Comparison of ENCODE assay signal across 4 cellular contexts in the genomic region with DNA sequence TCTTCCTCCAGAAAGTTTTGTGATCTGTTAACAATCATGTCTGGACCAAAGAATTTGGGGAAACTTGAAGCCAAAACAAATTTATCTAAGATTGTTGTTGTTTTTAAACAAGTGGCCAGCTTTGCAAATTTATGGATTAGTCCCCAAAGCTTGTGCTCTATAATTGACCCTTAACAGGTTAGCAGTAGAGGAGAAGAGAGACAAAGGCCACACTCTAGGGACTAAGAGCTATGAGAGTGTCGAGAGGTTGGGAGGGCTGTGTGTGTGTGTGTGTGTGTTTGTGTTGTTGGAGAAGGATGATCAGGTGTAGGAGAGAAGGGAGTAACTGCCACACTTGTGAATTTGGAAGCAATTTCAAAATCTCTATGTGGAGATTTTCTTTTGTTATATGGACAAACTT.
"Had no signal": no experiment of that assay in that cellular context is flagged by ENCODE, and none has a peak within 500 bp of the region (broad histone marks: within the 10 kb centered on the region; RNA-seq: fewer than 3 reads in every experiment).

No MANE protein-coding gene starts in this region.

- H3K4me3 ChIP-seq: GM23338 had no signal

- ATAC-seq: GM23338 had no signal

- DNase-seq: H9, HCEC 1CT, IMR-90 had no signal
